In genomic region chr1:228882785-228883450, GRCh38 we compare ENCODE assay signal across 22 cellular contexts.
DNase-seq lines count a peak whose midpoint lies in the region; ATAC-seq, FAIRE-seq and TF ChIP-seq lines count a peak whose summit lies in the region.
"Had no signal": no experiment of that assay in that cellular context is flagged by ENCODE, and none has a peak within 500 bp of the region (broad histone marks: within the 10 kb centered on the region; RNA-seq: fewer than 3 reads in every experiment).

No MANE protein-coding gene starts in this region.

- H3K9ac ChIP-seq in IMR-90 (ENCODE audit: low read depth, low read length) (no peak overlapping the region), H1 (replicated peaks in 1 of 4; ENCODE audit: extremely low read depth in 1 of 4, low read depth in 3 of 4, low read length in 3 of 4) (no peak overlapping the region)
- H3K9ac ChIP-seq: KMS-11 had no signal

- H3K14ac ChIP-seq in IMR-90 (replicated peaks; ENCODE audit: low read depth, low read length) (no peak overlapping the region), H1 (ENCODE audit: insufficient read length) (no peak overlapping the region)

- H3K4me3 Mint-ChIP-seq in neural crest cell, result no peak overlapping the region
- no peak overlapping the region for H3K4me3 Mint-ChIP-seq in activated CD4-positive, alpha-beta T cell treated with anti-CD3 and anti-CD28 coated beads, Interleukin-2, amount 10 ng/mL, durations not matched to agents 24 days and 14 days

- DNase-seq in IMR-90, result no peak
- peak in 1 of 2 experiments; percentile 32 for DNase-seq in H1 (ENCODE audit: low read depth in 1 of 2, low spot score in 2 of 2)
- no peak for DNase-seq in neural crest cell (ENCODE audit: low read depth, low spot score)
- DNase-seq in vagina (ENCODE audit: extremely low spot score in 2 of 2), result peak; percentile 27 to 58
- DNase-seq in posterior vena cava (ENCODE audit: low spot score), result no peak
- DNase-seq in activated effector memory CD4-positive, alpha-beta T cell treated with anti-CD3 and anti-CD28 coated beads, Interleukin-2, amount 50 U/mL, for 16 hours, result no peak
- DNase-seq in activated CD4-positive, alpha-beta T cell treated with anti-CD3 and anti-CD28 coated beads, Interleukin-2, amount 10 ng/mL, durations not matched to agents 24 days and 14 days, result no peak
- DNase-seq: BE2C; DMS53; GF-D8; NCI-H1105; NCI-H146; NCI-H2029; NCI-H2227 treated with DMSO at 0.1 percent for 48 hours; NCI-H510A; NCI-H748 treated with DMSO at 0.1 percent for 48 hours; NK-92 treated with Interleukin-12 subunit alpha and Interleukin-12 subunit beta, amount 100 ng/mL, for 24 hours; SIG-M5 had no signal

- no peak overlapping the region for H3K4me2 ChIP-seq in IMR-90 (ENCODE audit: low read depth, low read length)
- H3K4me2 ChIP-seq in H1 (ENCODE audit: insufficient read depth in 1 of 2, low read depth in 2 of 2, low read length in 2 of 2), result 0 out of 4 replicates have a peak overlapping the region, but pooled peaks of 1 of the 2 experiments have one; percentile 26
- H3K4me2 ChIP-seq: KMS-11 had no signal

- H3K27ac ChIP-seq in IMR-90 (ENCODE audit: insufficient read depth, low read length) (no peak overlapping the region), H1 (ENCODE audit: low read depth, low read length) (no peak overlapping the region), vagina (no peak overlapping the region)
- H3K27ac ChIP-seq: KMS-11 had no signal

- H3K18ac ChIP-seq in IMR-90 (ENCODE audit: low read depth, low read length), result no peak overlapping the region
- no peak overlapping the region for H3K18ac ChIP-seq in H1 (ENCODE audit: extremely low read depth, low read length)

- TF ChIP-seq POLR2A in IMR-90 (IDR thresholded peaks at IDR 0.05; ENCODE audit: low read depth, low read length) (no peak), H1 (IDR thresholded peaks at IDR 0.05; ENCODE audit: control extremely low read depth in 1 of 2, low read depth in 2 of 2, low read length in 2 of 2) (no peak), vagina (IDR thresholded peaks at IDR 0.05) (no peak)

- H3K9me1 ChIP-seq in IMR-90 (ENCODE audit: insufficient read depth, low read length), result peaks cover 4% of the 10 kb centered on the region; the same call in 1 of the 2 replicates

- no peaks in the 10 kb centered on the region; the same call in 1 of the 2 replicates for H3K23me2 ChIP-seq in H1 (ENCODE audit: low read depth, low read length)

- peak overlapping the region; percentile 94 for H3K27ac Mint-ChIP-seq in neural crest cell (ENCODE audit: unreplicated experiment)
- no peak overlapping the region for H3K27ac Mint-ChIP-seq in activated CD4-positive, alpha-beta T cell treated with anti-CD3 and anti-CD28 coated beads, Interleukin-2, amount 10 ng/mL, durations not matched to agents 24 days and 14 days

- no peaks in the 10 kb centered on the region for H4K20me1 ChIP-seq in IMR-90 (ENCODE audit: insufficient read depth, low read length)
- H4K20me1 ChIP-seq in H1 (replicated peaks in 1 of 2; ENCODE audit: control insufficient read depth in 1 of 2, insufficient read depth in 2 of 2, low read length in 2 of 2), result no peaks in the 10 kb centered on the region

- peaks cover 16% of the 10 kb centered on the region for H3K36me3 Mint-ChIP-seq in neural crest cell (ENCODE audit: low read depth)
- no peaks in the 10 kb centered on the region for H3K36me3 Mint-ChIP-seq in activated CD4-positive, alpha-beta T cell treated with anti-CD3 and anti-CD28 coated beads, Interleukin-2, amount 10 ng/mL, durations not matched to agents 24 days and 14 days (ENCODE audit: low read depth)

- no peaks in the 10 kb centered on the region for H3K79me2 ChIP-seq in H1 (ENCODE audit: control insufficient read depth in 1 of 2, insufficient read depth in 2 of 2, low read length in 2 of 2)

- H4K91ac ChIP-seq in IMR-90 (ENCODE audit: insufficient read depth, low read depth, low read length), result no peak overlapping the region
- H4K91ac ChIP-seq in H1 (replicated peaks; ENCODE audit: insufficient read length, low read length), result no peak overlapping the region

- in situ Hi-C loops in IMR-90 (cut with MboI; ENCODE audit: low sequenced_read_pairs), result no loop called here

- H3K4me3 ChIP-seq in IMR-90 (ENCODE audit: insufficient read depth, low read depth, low read length) (no peak overlapping the region), H1 (ENCODE audit: extremely low read depth in 1 of 4, insufficient read depth in 2 of 4, low read depth in 3 of 4, low read length in 4 of 4) (no peak overlapping the region), vagina (no peak overlapping the region)

- H3K23ac ChIP-seq in IMR-90 (ENCODE audit: low read depth, low read length) (no peak overlapping the region), H1 (ENCODE audit: insufficient read length) (no peak overlapping the region)

- no peak overlapping the region for H3K4ac ChIP-seq in IMR-90 (ENCODE audit: low read depth, low read length)
- H3K4ac ChIP-seq in H1 (replicated peaks; ENCODE audit: insufficient read length, low read depth, low read length), result no peak overlapping the region

- H3K56ac ChIP-seq in IMR-90 (ENCODE audit: extremely low read depth, insufficient read depth, low read length), result no peak overlapping the region
- H3K56ac ChIP-seq in H1 (replicated peaks; ENCODE audit: insufficient read length, low read depth, low read length), result no peak overlapping the region

- TF ChIP-seq RAD21 in IMR-90 (IDR thresholded peaks at IDR 0.05; ENCODE audit: low read length) (no peak), H1 (IDR thresholded peaks at IDR 0.05 in 1 of 2, conservative IDR thresholded peaks at IDR 0.05 in 1 of 2; ENCODE audit: low read depth in 2 of 2, low read length in 2 of 2) (no peak)

- H3K9me3 Mint-ChIP-seq in neural crest cell, result peaks cover 14% of the 10 kb centered on the region
- H3K9me3 Mint-ChIP-seq in activated CD4-positive, alpha-beta T cell treated with anti-CD3 and anti-CD28 coated beads, Interleukin-2, amount 10 ng/mL, durations not matched to agents 24 days and 14 days, result peaks cover 6% of the 10 kb centered on the region

- no peak for FAIRE-seq in H1 (lab: Jason Lieb, UNC)
- FAIRE-seq: D721Med, H54 had no signal

- no TSS peak for BruUV-seq in IMR-90 (replicated peaks; lab: Mats Ljungman, UMichigan)

- H3K4me1 ChIP-seq in IMR-90 (ENCODE audit: control insufficient read depth, insufficient read depth, low read length) (peaks cover 4% of the 10 kb centered on the region; the same call in 1 of the 2 replicates), H1 (replicated peaks in 1 of 4; ENCODE audit: control insufficient read depth in 3 of 4, insufficient read depth in 4 of 4, low read length in 3 of 4) (peaks cover 0 to 4% (median 1%) of the 10 kb centered on the region in 4 experiments; a peak in 5 of 7 replicates), vagina (no peaks in the 10 kb centered on the region)

- TF ChIP-seq EP300 in H1 (IDR thresholded peaks at IDR 0.05; ENCODE audit: borderline replicate concordance in 1 of 2, low read depth in 2 of 2, low read length in 2 of 2), result no peak

- H4K5ac ChIP-seq in IMR-90 (ENCODE audit: low read depth, low read length), result no peak overlapping the region
- H4K5ac ChIP-seq in H1 (ENCODE audit: insufficient read length, low read depth, low read length), result no peak overlapping the region

- H2BK20ac ChIP-seq in IMR-90 (ENCODE audit: low read depth, low read length), result no peak overlapping the region
- 0 out of 2 replicates have a peak overlapping the region, but pooled peaks have one; percentile 82 for H2BK20ac ChIP-seq in H1 (ENCODE audit: low read length)

- TF ChIP-seq CTCF in IMR-90 (conservative IDR thresholded peaks at IDR 0.05; ENCODE audit: low read depth, low read length) (no peak), H1 (IDR thresholded peaks at IDR 0.05; ENCODE audit: control extremely low read depth in 1 of 3, insufficient read depth in 1 of 3, low read depth in 1 of 3, low read length in 3 of 3) (no peak), neural crest cell (conservative IDR thresholded peaks at IDR 0.05) (no peak), vagina (IDR thresholded peaks at IDR 0.05) (no peak)

- H2AK5ac ChIP-seq in IMR-90 (ENCODE audit: low read depth, low read length) (no peak overlapping the region), H1 (ENCODE audit: low read depth, low read length) (no peak overlapping the region)

- H2BK120ac ChIP-seq in IMR-90 (ENCODE audit: low read depth, low read length), result no peak overlapping the region
- H2BK120ac ChIP-seq in H1 (replicated peaks; ENCODE audit: low read depth, low read length), result no peak overlapping the region

- intact Hi-C loops in IMR-90 (cut with micrococcal nuclease), result no loop called here
- intact Hi-C loops in vagina (cut with DNase I), result no loop called here
- intact Hi-C loops in posterior vena cava (cut with DNase I), result no loop called here
- intact Hi-C loops in activated CD4-positive, alpha-beta T cell treated with anti-CD3 and anti-CD28 coated beads, Interleukin-2, amount 10 ng/mL, durations not matched to agents 24 days and 14 days (cut with micrococcal nuclease), result no loop called here

- H2AK9ac ChIP-seq in IMR-90 (replicated peaks; ENCODE audit: low read depth, low read length, poor library complexity), result peak overlapping the region; percentile 0

- H3K27me3 ChIP-seq in IMR-90 (ENCODE audit: control insufficient read depth, insufficient read depth, low read length) (peaks cover 8% of the 10 kb centered on the region), H1 (replicated peaks in 1 of 4; ENCODE audit: control insufficient read depth in 3 of 4, extremely low read depth in 1 of 4, insufficient read depth in 3 of 4, low read length in 3 of 4) (no peaks in the 10 kb centered on the region), vagina (no peaks in the 10 kb centered on the region)
- H3K27me3 ChIP-seq: BE2C had no signal

- H2AFZ ChIP-seq in IMR-90 (replicated peaks; ENCODE audit: low read length, poor library complexity) (no peak overlapping the region), H1 (ENCODE audit: low read length) (no peak overlapping the region)

- H2BK5ac ChIP-seq in IMR-90 (ENCODE audit: low read depth, low read length, poor library complexity, severe bottlenecking) (no peak overlapping the region), H1 (ENCODE audit: low read depth, low read length) (no peak overlapping the region)

- POLR2A ChIA-PET in IMR-90 (lab: Charles Lee; ENCODE audit: unreplicated experiment) (no interaction called here), H1 (lab: Charles Lee; ENCODE audit: partially characterized antibody) (no interaction called here)

- no peaks in the 10 kb centered on the region for H3K27me3 Mint-ChIP-seq in neural crest cell (ENCODE audit: low read depth)
- peaks cover 3% of the 10 kb centered on the region for H3K27me3 Mint-ChIP-seq in activated CD4-positive, alpha-beta T cell treated with anti-CD3 and anti-CD28 coated beads, Interleukin-2, amount 10 ng/mL, durations not matched to agents 24 days and 14 days

- no peak overlapping the region for H4K8ac ChIP-seq in IMR-90 (ENCODE audit: low read depth in 2 of 2, low read length in 2 of 2)
- H4K8ac ChIP-seq in H1 (ENCODE audit: extremely low read depth, insufficient read depth, low read length), result no peak overlapping the region

- no peak for ATAC-seq in IMR-90 (ENCODE audit: low read depth)
- ATAC-seq: Panc1 had no signal

- WGBS in IMR-90 (ENCODE audit: extremely low coverage in 2 of 2, insufficient read length in 1 of 2), 2 experiments, result no CpG with 5 or more reads among the region's 4 CpGs
- WGBS in H1 (ENCODE audit: extremely low coverage in 1 of 2, insufficient coverage in 1 of 2, insufficient read length in 1 of 2, insufficient replicate concordance in 2 of 2, low coverage in 1 of 2, low lambda C conversion rate in 2 of 2, missing lambda C conversion rate in 1 of 2), 2 experiments, result 88% methylated on average over 4 of the region's 4 CpGs; no CpG with 5 or more reads in 1 of the 2 experiments

- H2BK15ac ChIP-seq in IMR-90 (ENCODE audit: low read depth, low read length) (no peak overlapping the region), H1 (ENCODE audit: low read length) (no peak overlapping the region)

- no peaks in the 10 kb centered on the region for H3K36me3 ChIP-seq in IMR-90 (ENCODE audit: control insufficient read depth, insufficient read depth, low read length)
- no peaks in the 10 kb centered on the region for H3K36me3 ChIP-seq in H1 (ENCODE audit: control insufficient read depth in 2 of 4, insufficient read depth in 4 of 4, low read length in 3 of 4)
- H3K36me3 ChIP-seq in vagina, result no peaks in the 10 kb centered on the region
- H3K36me3 ChIP-seq: BE2C had no signal

- H3K79me1 ChIP-seq in IMR-90 (ENCODE audit: low read depth in 1 of 2, low read length in 2 of 2) (no peaks in the 10 kb centered on the region), H1 (ENCODE audit: low read depth, low read length) (no peaks in the 10 kb centered on the region)

- dilution Hi-C loops in IMR-90 (cut with HindIII; ENCODE audit: low sequenced_read_pairs, unreplicated experiment), result no loop called here

- CTCF ChIA-PET in IMR-90 (lab: Yijun Ruan, JAX), result no interaction called here
- CTCF ChIA-PET in H1 (lab: Charles Lee; ENCODE audit: partially characterized antibody), result interaction anchor here (1.4 kb wide), 1 partner anchor 14 kb away, joined by 4 read pairs; no protein-coding TSS in a partner anchor

- no peak overlapping the region for H2BK12ac ChIP-seq in H1 (ENCODE audit: low read depth, low read length)

- peaks cover 30% of the 10 kb centered on the region for H3K4me1 Mint-ChIP-seq in neural crest cell
- peaks cover 2% of the 10 kb centered on the region for H3K4me1 Mint-ChIP-seq in activated CD4-positive, alpha-beta T cell treated with anti-CD3 and anti-CD28 coated beads, Interleukin-2, amount 10 ng/mL, durations not matched to agents 24 days and 14 days

- H3K9me3 ChIP-seq in IMR-90 (ENCODE audit: control insufficient read depth, insufficient read depth, low read length) (peaks cover 3% of the 10 kb centered on the region; the same call in 1 of the 2 replicates), H1 (ENCODE audit: insufficient read depth in 2 of 2, low read depth in 1 of 2, low read length in 1 of 2) (no peaks in the 10 kb centered on the region), vagina (no peaks in the 10 kb centered on the region)
- H3K9me3 ChIP-seq: BE2C had no signal

Comparison
In these comparisons a context has a peak if more than half of its experiments do, and no peak if none do; other contexts are left out.
1. DNase-seq: peak in vagina (2 of 2); none in IMR-90 (single experiment), neural crest cell (single experiment), posterior vena cava (single experiment), activated effector memory CD4-positive, alpha-beta T cell treated with anti-CD3 and anti-CD28 coated beads, Interleukin-2, amount 50 U/mL, for 16 hours (single experiment) and activated CD4-positive, alpha-beta T cell treated with anti-CD3 and anti-CD28 coated beads, Interleukin-2, amount 10 ng/mL, durations not matched to agents 24 days and 14 days (single experiment).